In the genomic region with DNA sequence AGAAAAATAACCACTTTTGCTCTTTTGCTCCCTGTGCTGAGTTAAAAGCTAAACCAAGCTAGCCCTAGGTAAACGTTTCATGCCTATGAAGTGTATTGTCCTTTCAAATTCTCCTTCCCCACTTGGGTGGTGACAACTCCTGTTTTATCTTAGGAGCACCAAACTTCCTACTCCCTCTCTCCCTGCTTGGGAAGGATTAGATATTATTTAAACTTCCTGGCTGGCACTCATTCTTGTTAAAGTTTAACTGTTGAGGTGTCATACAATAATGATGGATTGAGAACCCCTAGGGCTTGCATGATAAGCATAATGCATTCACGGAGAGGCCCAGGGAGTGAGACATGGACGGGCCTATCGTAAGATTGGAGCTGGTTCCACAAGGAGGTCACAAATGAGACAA, we compare ENCODE assay signal across 27 cellular contexts. TPM values are rescaled to one million over a fixed set of nuclear protein-coding genes. Genes with fewer than 3 reads are reported as not detected.
DNase-seq lines count a peak whose midpoint lies in the region; ATAC-seq, FAIRE-seq and TF ChIP-seq lines count a peak whose summit lies in the region.
"Had no signal": no experiment of that assay in that cellular context is flagged by ENCODE, and none has a peak within 500 bp of the region (broad histone marks: within the 10 kb centered on the region; RNA-seq: fewer than 3 reads in every experiment).

No MANE protein-coding gene starts in this region.

- H3K27me3 Mint-ChIP-seq in Calu3 (ENCODE audit: unreplicated experiment) (no peaks in the 10 kb centered on the region), WTC11 (ENCODE audit: low read depth) (no peaks in the 10 kb centered on the region)
- H3K27me3 Mint-ChIP-seq: activated naive CD8-positive, alpha-beta T cell treated with anti-CD3 and anti-CD28 coated beads for 36 hours; activated T-cell treated with anti-CD3 and anti-CD28 coated beads, Interleukin-2, amount 50 U/mL, for 24 hours; effector memory CD8-positive, alpha-beta T cell; IgD-negative memory B cell had no signal

- H3K4me1 Mint-ChIP-seq in Calu3 (ENCODE audit: low read depth, unreplicated experiment): peaks cover 60% of the 10 kb centered on the region
- H3K4me1 Mint-ChIP-seq in WTC11: peaks cover 13% of the 10 kb centered on the region

- ATAC-seq in WTC11 (no peak), left lobe of liver (peak; percentile 16), GM19395 (IDR thresholded peaks at IDR 0.05; ENCODE audit: unreplicated experiment) (no peak)
- ATAC-seq: effector memory CD8-positive, alpha-beta T cell; lower lobe of right lung; Panc1; stimulated activated naive CD8-positive, alpha-beta T cell treated with anti-CD3 and anti-CD28 coated beads, Interleukin-15, Interleukin-2, amounts not matched to agents 100 U/mL and 50 U/mL, for 24 hours had no signal

- DNase-seq in Calu3: peak; percentile 45
- DNase-seq in WTC11 (ENCODE audit: low spot score): no peak
- DNase-seq in left lobe of liver (ENCODE audit: low spot score): no peak
- peak; percentile 44 for DNase-seq in renal cortical epithelial cell (ENCODE audit: low read depth)
- DNase-seq in SW 1271 (lab: John Stamatoyannopoulos, UW): no peak
- DNase-seq in frontal cortex (ENCODE audit: low spot score in 2 of 2): no peak
- DNase-seq: activated CD4-positive, CD25-positive, alpha-beta regulatory T cell; activated effector memory CD4-positive, alpha-beta T cell treated with anti-CD3 and anti-CD28 coated beads, Interleukin-2, amount 50 U/mL, for 16 hours; activated naive CD8-positive, alpha-beta T cell treated with anti-CD3 and anti-CD28 coated beads for 36 hours; activated T-cell treated with anti-CD3 and anti-CD28 coated beads, Interleukin-2, amount 50 U/mL, for 24 hours; aorta; DMS53; effector memory CD8-positive, alpha-beta T cell; erythroblast; lower lobe of right lung; NCI-H1436 treated with DMSO at 0.1 percent for 48 hours; NCI-H2107; NCI-H345; SHP77; stimulated activated naive CD8-positive, alpha-beta T cell treated with anti-CD3 and anti-CD28 coated beads, Interleukin-15, Interleukin-2, amounts not matched to agents 100 U/mL and 50 U/mL, for 24 hours had no signal

- H3K9me3 Mint-ChIP-seq in Calu3 (ENCODE audit: low read depth, unreplicated experiment) (no peaks in the 10 kb centered on the region), WTC11 (no peaks in the 10 kb centered on the region)
- H3K9me3 Mint-ChIP-seq: activated naive CD8-positive, alpha-beta T cell treated with anti-CD3 and anti-CD28 coated beads for 36 hours; activated T-cell treated with anti-CD3 and anti-CD28 coated beads, Interleukin-2, amount 50 U/mL, for 24 hours; effector memory CD8-positive, alpha-beta T cell; IgD-negative memory B cell; T-helper 2 cell treated with Interferon-gamma antibody and Interleukin-4, amounts not matched to agents 5 μg/mL and 100 μg/mL, for 36 hours had no signal

- H3K27ac Mint-ChIP-seq in Calu3 (ENCODE audit: unreplicated experiment): peak overlapping the region; percentile 91
- peak overlapping the region; percentile 11; the same call in 1 of the 2 replicates for H3K27ac Mint-ChIP-seq in WTC11
- H3K27ac Mint-ChIP-seq: activated naive CD8-positive, alpha-beta T cell treated with anti-CD3 and anti-CD28 coated beads for 36 hours; activated T-cell treated with anti-CD3 and anti-CD28 coated beads, Interleukin-2, amount 50 U/mL, for 24 hours; effector memory CD8-positive, alpha-beta T cell; T-helper 2 cell treated with Interferon-gamma antibody and Interleukin-4, amounts not matched to agents 5 μg/mL and 100 μg/mL, for 36 hours had no signal

- intact Hi-C loops in Calu3 (cut with micrococcal nuclease; ENCODE audit: unreplicated experiment): loop anchor here (2.0 kb wide), 1 partner anchor 30 kb away; a partner anchor contains a TSS

- no peak for FAIRE-seq in frontal cortex (lab: Jason Lieb, UNC)
- FAIRE-seq: GM12892, keratinocyte, urothelium cell line had no signal

- CTCF ChIA-PET in Calu3 (lab: Charles Lee) (interaction anchor here (0.6 to 2.3 kb wide), 6 partner anchors 22 to 661 kb away, joined by 3 to 19 read pairs (median 4); a partner anchor contains a TSS), WTC11 (lab: Charles Lee) (interaction anchor here (1.9 kb wide), 1 partner anchor 30 kb away, joined by 5 read pairs; a partner anchor contains a TSS)

- BruUV-seq in Calu3 (replicated peaks; lab: Mats Ljungman, UMichigan): no TSS peak

- no peak for TF ChIP-seq CTCF in Calu3 (IDR thresholded peaks at IDR 0.05; ENCODE audit: unreplicated experiment)
- no peak for TF ChIP-seq CTCF in WTC11 (IDR thresholded peaks at IDR 0.05)

- peak overlapping the region; percentile 42 for H3K4me3 Mint-ChIP-seq in Calu3 (ENCODE audit: low read depth, unreplicated experiment)
- H3K4me3 Mint-ChIP-seq in WTC11: no peak overlapping the region
- H3K4me3 Mint-ChIP-seq: activated naive CD8-positive, alpha-beta T cell treated with anti-CD3 and anti-CD28 coated beads for 36 hours; activated T-cell treated with anti-CD3 and anti-CD28 coated beads, Interleukin-2, amount 50 U/mL, for 24 hours; effector memory CD8-positive, alpha-beta T cell; IgD-negative memory B cell; T-helper 2 cell treated with Interferon-gamma antibody and Interleukin-4, amounts not matched to agents 5 μg/mL and 100 μg/mL, for 36 hours had no signal

- H3K36me3 Mint-ChIP-seq in Calu3 (ENCODE audit: insufficient read depth, unreplicated experiment): peaks cover 44% of the 10 kb centered on the region
- peaks cover 46% of the 10 kb centered on the region for H3K36me3 Mint-ChIP-seq in WTC11

- POLR2A ChIA-PET in WTC11 (lab: Charles Lee): interaction anchor here (1.2 kb wide), 1 partner anchor 30 kb away, joined by 3 read pairs; a partner anchor contains a TSS

TF ChIP-seq in WTC11, 78 proteins besides CTCF, POLR2A, EP300 and RAD21 (continues in another document):
- TF ChIP-seq TEAD1 (CRISPR knock-in tag; IDR thresholded peaks at IDR 0.05) (no peak), ESRRA (CRISPR knock-in tag; IDR thresholded peaks at IDR 0.05; ENCODE audit: borderline replicate concordance) (no peak), KAT7 (CRISPR knock-in tag; IDR thresholded peaks at IDR 0.05; ENCODE audit: borderline replicate concordance) (no peak), RELA (CRISPR knock-in tag; IDR thresholded peaks at IDR 0.05; ENCODE audit: borderline replicate concordance) (no peak), ATF1 (CRISPR knock-in tag; IDR thresholded peaks at IDR 0.05) (no peak), JUN (CRISPR knock-in tag; IDR thresholded peaks at IDR 0.05) (no peak), ETV6 (CRISPR knock-in tag; IDR thresholded peaks at IDR 0.05) (no peak)
- TF ChIP-seq, protein P1, sequence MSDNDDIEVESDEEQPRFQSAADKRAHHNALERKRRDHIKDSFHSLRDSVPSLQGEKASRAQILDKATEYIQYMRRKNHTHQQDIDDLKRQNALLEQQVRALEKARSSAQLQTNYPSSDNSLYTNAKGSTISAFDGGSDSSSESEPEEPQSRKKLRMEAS (CRISPR knock-in tag; IDR thresholded peaks at IDR 0.05): no peak
- TF ChIP-seq, protein P2, sequence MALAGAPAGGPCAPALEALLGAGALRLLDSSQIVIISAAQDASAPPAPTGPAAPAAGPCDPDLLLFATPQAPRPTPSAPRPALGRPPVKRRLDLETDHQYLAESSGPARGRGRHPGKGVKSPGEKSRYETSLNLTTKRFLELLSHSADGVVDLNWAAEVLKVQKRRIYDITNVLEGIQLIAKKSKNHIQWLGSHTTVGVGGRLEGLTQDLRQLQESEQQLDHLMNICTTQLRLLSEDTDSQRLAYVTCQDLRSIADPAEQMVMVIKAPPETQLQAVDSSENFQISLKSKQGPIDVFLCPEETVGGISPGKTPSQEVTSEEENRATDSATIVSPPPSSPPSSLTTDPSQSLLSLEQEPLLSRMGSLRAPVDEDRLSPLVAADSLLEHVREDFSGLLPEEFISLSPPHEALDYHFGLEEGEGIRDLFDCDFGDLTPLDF (CRISPR knock-in tag; IDR thresholded peaks at IDR 0.05): no peak
- TF ChIP-seq, protein P3, sequence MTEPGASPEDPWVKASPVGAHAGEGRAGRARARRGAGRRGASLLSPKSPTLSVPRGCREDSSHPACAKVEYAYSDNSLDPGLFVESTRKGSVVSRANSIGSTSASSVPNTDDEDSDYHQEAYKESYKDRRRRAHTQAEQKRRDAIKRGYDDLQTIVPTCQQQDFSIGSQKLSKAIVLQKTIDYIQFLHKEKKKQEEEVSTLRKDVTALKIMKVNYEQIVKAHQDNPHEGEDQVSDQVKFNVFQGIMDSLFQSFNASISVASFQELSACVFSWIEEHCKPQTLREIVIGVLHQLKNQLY (CRISPR knock-in tag; IDR thresholded peaks at IDR 0.05): no peak

RNA-seq across cellular contexts. Expression of a gene that starts 29.5 kb away (rescaled TPM):
- total RNA-seq in Calu3 (2022) (38.7 and 48.1 TPM in 2 replicates), WTC11 (2021) (32.0 to 37.7 TPM (median 32.9 TPM) in 3 replicates), left lobe of liver (7.5 TPM), renal cortical epithelial cell (25.9 and 35.9 TPM in 2 replicates), frontal cortex (8.6 TPM)

RNA-seq across cellular contexts. Expression of a gene that starts 37.8 kb away (rescaled TPM):
- 26.9 and 32.8 TPM in 2 replicates for total RNA-seq in Calu3 (2022)
- 0.18 to 0.42 TPM (median 0.41 TPM) in 3 replicates for total RNA-seq in WTC11 (2021)
- not detected for total RNA-seq in left lobe of liver
- total RNA-seq in renal cortical epithelial cell: 1.9 and 33.7 TPM in 2 replicates
- not detected for total RNA-seq in frontal cortex
- total RNA-seq: activated naive CD8-positive, alpha-beta T cell treated with anti-CD3 and anti-CD28 coated beads for 36 hours; aorta; lower lobe of right lung had no signal

Comparison
In these comparisons a context has a peak if more than half of its experiments do, and no peak if none do; other contexts are left out.
1. DNase-seq: peak in Calu3 (single experiment) and renal cortical epithelial cell (single experiment); none in WTC11 (single experiment), left lobe of liver (single experiment), SW 1271 (0 of 2) and frontal cortex (0 of 2).